17 cellular contexts compared by ENCODE assay signal in genomic region chr12:15196221-15196620, GRCh38. TPM values are rescaled to one million over a fixed set of nuclear protein-coding genes. Genes with fewer than 3 reads are reported as not detected.
"Had no signal": no experiment of that assay in that cellular context is flagged by ENCODE, and none has a peak within 500 bp of the region (broad histone marks: within the 10 kb centered on the region; RNA-seq: fewer than 3 reads in every experiment).

No MANE protein-coding gene starts in this region.

- DNase-seq: activated naive CD8-positive, alpha-beta T cell treated with anti-CD3 and anti-CD28 coated beads for 36 hours; cortex of kidney; effector CD4-positive, alpha-beta T cell; foreskin melanocyte; immature natural killer cell; left cardiac atrium; naive B cell; posterior cingulate gyrus; stimulated activated CD4-positive, alpha-beta T cell treated with anti-CD3 and anti-CD28 coated beads, Interleukin-15, amount 100 ng/mL, for 24 hours; stimulated activated CD4-positive, alpha-beta T cell treated with anti-CD3 and anti-CD28 coated beads, Interleukin-4, amount 100 ng/mL, for 1 hour; stimulated activated naive B cell treated with anti-CD40 and anti-IgM and Interleukin-4, amounts not matched to agents 10 μg/mL and 1 μg/mL and 100 μg/mL, for 72 hours; substantia nigra; upper lobe of left lung had no signal

- ATAC-seq: activated CD4-positive, CD25-positive, alpha-beta regulatory T cell treated with anti-CD3 and anti-CD28 coated beads, Interleukin-2, amount 50 U/mL, for 24 hours; left cardiac atrium; stimulated activated naive B cell treated with anti-CD40 and anti-IgM and Interleukin-4, amounts not matched to agents 10 μg/mL and 1 μg/mL and 100 μg/mL, for 72 hours had no signal

RNA-seq across cellular contexts. Expression of gene RERG, which starts 25.0 kb away (rescaled TPM):
- total RNA-seq: activated CD8-positive, alpha-beta memory T cell treated with anti-CD3 and anti-CD28 coated beads for 36 hours; activated naive CD8-positive, alpha-beta T cell treated with anti-CD3 and anti-CD28 coated beads for 36 hours; activated T-helper 1 cell treated with anti-CD3 and anti-CD28 coated beads, Interleukin-12 subunit alpha, Interleukin-12 subunit beta, Interleukin-2, Interleukin-4 antibody, amounts not matched to agents 30 ng/mL and 10 ng/mL and 1 ng/mL, durations not matched to agents 14 hours and 24 hours and 36 hours; endothelial cell of umbilical vein had no signal
